In the genomic region with DNA sequence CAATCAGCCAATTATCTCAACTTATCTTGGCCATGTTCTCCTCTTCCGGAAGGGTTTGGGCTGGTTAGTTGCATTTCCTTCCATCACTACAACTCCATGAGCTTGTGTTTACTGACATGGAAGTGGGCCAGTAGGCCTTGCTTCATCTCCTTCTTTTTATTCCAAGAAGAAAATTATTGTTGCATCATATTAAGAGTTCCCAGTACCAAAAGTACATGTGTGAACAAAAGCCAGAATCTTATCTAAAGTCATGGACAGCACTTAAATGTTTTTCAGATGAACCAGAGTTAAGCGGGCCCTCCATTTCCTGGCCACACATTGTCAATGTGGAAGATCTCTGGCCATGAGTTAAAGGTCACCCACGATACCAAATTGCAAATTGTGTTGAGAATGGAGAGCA, we compare ENCODE assay signal across 15 cellular contexts.
DNase-seq lines count a peak whose midpoint lies in the region; ATAC-seq, FAIRE-seq and TF ChIP-seq lines count a peak whose summit lies in the region.
"Had no signal": no experiment of that assay in that cellular context is flagged by ENCODE, and none has a peak within 500 bp of the region (broad histone marks: within the 10 kb centered on the region; RNA-seq: fewer than 3 reads in every experiment).

No MANE protein-coding gene starts in this region.

- DNase-seq in HFFc6 = peak; percentile 41
- peak; percentile 3 for DNase-seq in epithelial cell of esophagus (ENCODE audit: low read depth)
- peak; percentile 56 for DNase-seq in lung (ENCODE audit: low spot score)
- no peak for DNase-seq in upper lobe of right lung
- no peak for DNase-seq in NK-92 (lab: John Stamatoyannopoulos, UW; ENCODE audit: unreplicated experiment)
- no peak for DNase-seq in RCC 7860 (ENCODE audit: low spot score)
- DNase-seq in stimulated activated naive CD8-positive, alpha-beta T cell treated with anti-CD3 and anti-CD28 coated beads, Interleukin-15, amount 100 ng/mL, for 72 hours = no peak
- DNase-seq: activated CD4-positive, CD25-positive, alpha-beta regulatory T cell treated with anti-CD3 and anti-CD28 coated beads, Interleukin-2, amount 50 U/mL, for 72 hours; activated T-cell treated with anti-CD3 and anti-CD28 coated beads, Interleukin-2, amount 50 U/mL, for 72 hours; NCI-H1930; SW 1271 had no signal

- intact Hi-C loops in upper lobe of right lung (cut with DNase I) = no loop called here

- no peak overlapping the region; the same call in 1 of the 2 replicates for H3K4me3 Mint-ChIP-seq in HFFc6
- H3K4me3 Mint-ChIP-seq in stimulated activated naive CD8-positive, alpha-beta T cell treated with anti-CD3 and anti-CD28 coated beads, Interleukin-15, amount 100 ng/mL, for 72 hours = no peak overlapping the region
- H3K4me3 Mint-ChIP-seq: activated T-cell treated with anti-CD3 and anti-CD28 coated beads, Interleukin-2, amount 50 U/mL, for 72 hours; brain had no signal

- FAIRE-seq in RCC 7860 (lab: Jason Lieb, UNC) = no peak
- FAIRE-seq: keratinocyte had no signal

- ATAC-seq in lung (ENCODE audit: insufficient read depth, low FRiP score) (peak; percentile 57), upper lobe of right lung (peak; percentile 73)
- ATAC-seq in stimulated activated naive CD8-positive, alpha-beta T cell treated with anti-CD3 and anti-CD28 coated beads, Interleukin-15, amount 100 ng/mL, for 72 hours = no peak
- ATAC-seq: activated T-cell treated with anti-CD3 and anti-CD28 coated beads, Interleukin-2, amount 50 U/mL, for 72 hours; HCT116 had no signal

- H3K36me3 ChIP-seq in lung (ENCODE audit: control insufficient read depth in 2 of 2, insufficient read depth in 2 of 2, low read length in 2 of 2) (no peaks in the 10 kb centered on the region), upper lobe of right lung (no peaks in the 10 kb centered on the region)
- H3K36me3 ChIP-seq: neutrophil had no signal

- peak overlapping the region; percentile 74 for H3K27ac Mint-ChIP-seq in HFFc6
- no peak overlapping the region for H3K27ac Mint-ChIP-seq in stimulated activated naive CD8-positive, alpha-beta T cell treated with anti-CD3 and anti-CD28 coated beads, Interleukin-15, amount 100 ng/mL, for 72 hours
- H3K27ac Mint-ChIP-seq: activated T-cell treated with anti-CD3 and anti-CD28 coated beads, Interleukin-2, amount 50 U/mL, for 72 hours had no signal

- WGBS in lung, 2 donors = 36 to 62% methylated on average over 3 of the region's 3 CpGs

- no peaks in the 10 kb centered on the region for H3K36me3 Mint-ChIP-seq in HFFc6 (ENCODE audit: low read depth)
- H3K36me3 Mint-ChIP-seq: brain had no signal

- H3K27me3 ChIP-seq in lung (ENCODE audit: control insufficient read depth, insufficient read depth) (no peaks in the 10 kb centered on the region), upper lobe of right lung (no peaks in the 10 kb centered on the region)
- H3K27me3 ChIP-seq: neutrophil had no signal

- H3K9me3 ChIP-seq in lung (ENCODE audit: control insufficient read depth in 2 of 2, insufficient read depth in 1 of 2, low read length in 1 of 2) (no peaks in the 10 kb centered on the region), upper lobe of right lung (no peaks in the 10 kb centered on the region)
- H3K9me3 ChIP-seq: neutrophil had no signal

- H3K27ac ChIP-seq in lung (ENCODE audit: low read depth in 1 of 2, low read length in 1 of 2) (no peak overlapping the region), upper lobe of right lung (no peak overlapping the region)
- H3K27ac ChIP-seq: neutrophil had no signal

- peaks cover 31% of the 10 kb centered on the region for H3K4me1 Mint-ChIP-seq in HFFc6 (ENCODE audit: low read depth)
- H3K4me1 Mint-ChIP-seq in stimulated activated naive CD8-positive, alpha-beta T cell treated with anti-CD3 and anti-CD28 coated beads, Interleukin-15, amount 100 ng/mL, for 72 hours = no peaks in the 10 kb centered on the region
- H3K4me1 Mint-ChIP-seq: brain had no signal

- no peaks in the 10 kb centered on the region for H3K9me3 Mint-ChIP-seq in HFFc6
- peaks cover 0 to 8% of the 10 kb centered on the region in 2 donors for H3K9me3 Mint-ChIP-seq in stimulated activated naive CD8-positive, alpha-beta T cell treated with anti-CD3 and anti-CD28 coated beads, Interleukin-15, amount 100 ng/mL, for 72 hours

- H3K4me3 ChIP-seq in epithelial cell of esophagus (ENCODE audit: low read length) (no peak overlapping the region), lung (no peak overlapping the region), upper lobe of right lung (no peak overlapping the region)

- H3K4me1 ChIP-seq in lung (ENCODE audit: control insufficient read depth in 2 of 2, insufficient read depth in 2 of 2, low read length in 2 of 2) (no peaks in the 10 kb centered on the region), upper lobe of right lung (no peaks in the 10 kb centered on the region)

- no peaks in the 10 kb centered on the region; the same call in 1 of the 2 replicates for H3K27me3 Mint-ChIP-seq in HFFc6 (ENCODE audit: insufficient read depth)
- no peaks in the 10 kb centered on the region for H3K27me3 Mint-ChIP-seq in stimulated activated naive CD8-positive, alpha-beta T cell treated with anti-CD3 and anti-CD28 coated beads, Interleukin-15, amount 100 ng/mL, for 72 hours
- H3K27me3 Mint-ChIP-seq: brain had no signal

- no peak for TF ChIP-seq CTCF in HFFc6 (IDR thresholded peaks at IDR 0.05)
- no peak for TF ChIP-seq CTCF in epithelial cell of esophagus (IDR thresholded peaks at IDR 0.05; ENCODE audit: insufficient read depth, low read depth, low read length, missing control alignments)
- TF ChIP-seq CTCF in lung (IDR thresholded peaks at IDR 0.05; ENCODE audit: control extremely low read depth, extremely low read depth) = no peak
- no peak for TF ChIP-seq CTCF in upper lobe of right lung (IDR thresholded peaks at IDR 0.05)

Comparison
In these comparisons a context has a peak if more than half of its experiments do, and no peak if none do; other contexts are left out.
1. DNase-seq: peak in HFFc6 (single experiment), epithelial cell of esophagus (single experiment) and lung (single experiment); none in upper lobe of right lung (single experiment), NK-92 (single experiment), RCC 7860 (single experiment) and stimulated activated naive CD8-positive, alpha-beta T cell treated with anti-CD3 and anti-CD28 coated beads, Interleukin-15, amount 100 ng/mL, for 72 hours (0 of 2).